ENCODE assay signal across 7 cellular contexts in genomic region chr17:44101858-44102257, GRCh38. TPM values are rescaled to one million over a fixed set of nuclear protein-coding genes. Genes with fewer than 3 reads are reported as not detected.
DNase-seq lines count a peak whose midpoint lies in the region; ATAC-seq, FAIRE-seq and TF ChIP-seq lines count a peak whose summit lies in the region.
"Not testable (repeated sequence)": the region's sequence is repeated elsewhere in the genome, so short reads cannot be mapped to it uniquely, and the experiment has no call there.

No MANE protein-coding gene starts in this region.

- not testable (repeated sequence) for H3K9me3 ChIP-seq in A549; GM23248 (ENCODE audit: low read depth); SJCRH30 (replicated peaks); cardiac muscle cell (ENCODE audit: low read depth); mesodermal cell (ENCODE audit: control insufficient read depth, low read length); gastrocnemius medialis

- ATAC-seq in A549 = 0 out of 6 replicates have a peak, but pooled peaks of 1 of the 2 experiments have one; percentile 2
- ATAC-seq in gastrocnemius medialis = not testable (repeated sequence)

- peak overlapping the region in 4 of 5 experiments; percentile 33 to 48 (median 43) for H3K27ac Mint-ChIP-seq in brain

- DNase-seq in A549 (ENCODE audit: low read depth in 1 of 2, low spot score in 1 of 2); GM23248; cardiac muscle cell (ENCODE audit: low read depth in 1 of 2, low spot score in 1 of 2); gastrocnemius medialis: not testable (repeated sequence)
- DNase-seq in SJCRH30 = peak; percentile 57 to 72

- not testable (repeated sequence) for H3F3A ChIP-seq in GM23248 (ENCODE audit: insufficient read depth)

- peaks cover 94% of the 10 kb centered on the region for H3K79me2 ChIP-seq in GM23248 (ENCODE audit: insufficient read depth)

- FAIRE-seq in A549 (lab: Jason Lieb, UNC) = peak; percentile 28

- H3K36me3 ChIP-seq in GM23248 (ENCODE audit: low read depth); SJCRH30; cardiac muscle cell; gastrocnemius medialis: not testable (repeated sequence)
- peaks cover 28% of the 10 kb centered on the region for H3K36me3 ChIP-seq in mesodermal cell (ENCODE audit: control insufficient read depth, insufficient read depth, low read length)

- not testable (repeated sequence) for TF ChIP-seq POLR2A in A549 (IDR thresholded peaks at IDR 0.05; ENCODE audit: low read length); gastrocnemius medialis (IDR thresholded peaks at IDR 0.05)

- TF ChIP-seq CTCF in A549 (IDR thresholded peaks at IDR 0.05); brain (conservative IDR thresholded peaks at IDR 0.05); cardiac muscle cell (IDR thresholded peaks at IDR 0.05; ENCODE audit: low read depth, low read length); gastrocnemius medialis (IDR thresholded peaks at IDR 0.05 in 4 of 5, conservative IDR thresholded peaks at IDR 0.05 in 1 of 5): not testable (repeated sequence)

- not testable (repeated sequence) for H3K9me2 ChIP-seq in GM23248 (ENCODE audit: insufficient read depth)

- not testable (repeated sequence) for TF ChIP-seq EP300 in A549 (IDR thresholded peaks at IDR 0.05)

- H2AFZ ChIP-seq in GM23248 = not testable (repeated sequence)

- WGBS in A549 (ENCODE audit: missing lambda C conversion rate) = 79% methylated on average over 6 of the region's 6 CpGs
- 86 to 90% methylated on average over 6 of the region's 6 CpGs for WGBS in GM23248 (ENCODE audit: low coverage in 1 of 2, low lambda C conversion rate in 2 of 2, missing lambda C conversion rate in 2 of 2), 2 experiments
- WGBS in mesodermal cell (ENCODE audit: insufficient coverage in 2 of 2), 2 experiments = 100% methylated on average over 1 of the region's 6 CpGs

- not testable (repeated sequence) for H3K27me3 Mint-ChIP-seq in brain

- H3K27me3 ChIP-seq in GM23248 (replicated peaks; ENCODE audit: insufficient read depth); SJCRH30; cardiac muscle cell; gastrocnemius medialis: not testable (repeated sequence)

- peaks cover 15% of the 10 kb centered on the region for H3K36me3 Mint-ChIP-seq in brain

- H3K9ac ChIP-seq in GM23248 = peak overlapping the region; percentile 76; the same call in 1 of the 2 replicates

- not testable (repeated sequence) for H3K27ac ChIP-seq in A549, SJCRH30
- H3K27ac ChIP-seq in GM23248 (peak overlapping the region; percentile 84; the same call in 1 of the 2 replicates), cardiac muscle cell (peak overlapping the region; percentile 71), mesodermal cell (ENCODE audit: low read depth, low read length, severe bottlenecking) (peak overlapping the region; percentile 8), gastrocnemius medialis (peak overlapping the region; percentile 92 to 94 (median 94))

- intact Hi-C loops in gastrocnemius medialis (cut with DNase I; ENCODE audit: low total_unique reads) = not testable (repeated sequence)

- H3K9me3 Mint-ChIP-seq in brain = not testable (repeated sequence)

- not testable (repeated sequence) for H4K20me1 ChIP-seq in GM23248 (ENCODE audit: insufficient read depth)

- in situ Hi-C loops in GM23248 (cut with MboI); gastrocnemius medialis (cut with MboI; ENCODE audit: low sequenced_read_pairs in 4 of 4): not testable (repeated sequence)

- CTCF ChIA-PET in A549 (lab: Yijun Ruan, JAX) = interaction anchor here (1.6 to 39.6 kb wide), 3 partner anchors 5 to 27 kb away, joined by 7 to 1202 read pairs (median 1202); partner anchors contain the start of gene HDAC5

- not testable (repeated sequence) for H3K4me1 ChIP-seq in A549
- H3K4me1 ChIP-seq in GM23248 (ENCODE audit: insufficient read depth) (peaks cover 25% of the 10 kb centered on the region), SJCRH30 (peaks cover 47% of the 10 kb centered on the region), cardiac muscle cell (ENCODE audit: low read depth) (peaks cover 46% of the 10 kb centered on the region), mesodermal cell (ENCODE audit: control insufficient read depth, insufficient read depth, low read length, poor library complexity, severe bottlenecking) (peaks cover 41% of the 10 kb centered on the region), gastrocnemius medialis (peaks cover 91 to 94% of the 10 kb centered on the region in 2 donors)

- H3K4me3 Mint-ChIP-seq in brain = not testable (repeated sequence)

- H3K4me2 ChIP-seq in A549; GM23248 (ENCODE audit: unreplicated experiment): not testable (repeated sequence)

- TF ChIP-seq RAD21 in A549 (conservative IDR thresholded peaks at IDR 0.05 in 1 of 2, IDR thresholded peaks at IDR 0.05 in 1 of 2) = not testable (repeated sequence)

- H3K4me1 Mint-ChIP-seq in brain = peaks cover 53% of the 10 kb centered on the region

- not testable (repeated sequence) for H3K4me3 ChIP-seq in A549; GM23248; SJCRH30; cardiac muscle cell; mesodermal cell (ENCODE audit: extremely low read depth, insufficient read depth, low read length, poor library complexity, severe bottlenecking); gastrocnemius medialis

- POLR2A ChIA-PET in A549 (lab: Yijun Ruan, JAX) = not testable (repeated sequence)

RNA-seq across cellular contexts. Expression of gene HDAC5, which starts 21.6 kb away (rescaled TPM):
- polyA plus RNA-seq in A549 (2011; rRNA removed) = 3.1 and 5.7 TPM in 2 replicates
- polyA plus RNA-seq in A549 (2012; cell fraction: cytosol; rRNA removed) = 1.9 and 3.7 TPM in 2 replicates
- polyA plus RNA-seq in A549 (2012; cell fraction: nucleus; rRNA removed) = 11.9 and 12.9 TPM in 2 replicates
- polyA plus RNA-seq in A549 (2017; fragmentation: RNase III; extraction: RNeasy Plus Mini Kit Qiagen cat#74134 plus additional on column Dnase treatment) = 3.2 to 7.1 TPM (median 4.5 TPM) in 3 replicates
- 8.4 and 11.0 TPM in 2 replicates for polyA minus RNA-seq in A549 (2011; rRNA and poly(A)+ RNA removed)
- total RNA-seq in GM23248 (2014; rRNA removed; shearing (Covaris generic)) = 84.4 and 98.7 TPM in 2 replicates
- polyA plus RNA-seq in GM23248 (2016; fragmentation: Nextera tagmentation; extraction: Ambion mirVana) = 28.5 and 32.2 TPM in 2 replicates
- 96.4 and 103 TPM in 2 replicates for total RNA-seq in SJCRH30 (2014; rRNA removed; shearing (Covaris generic))
- polyA plus RNA-seq in brain (ENCODE audit: insufficient read depth, low read depth, low replicate concordance) = 123 TPM
- 164 and 300 TPM in 2 replicates for total RNA-seq in cardiac muscle cell
- 94.1 and 209 TPM in 2 replicates for polyA plus RNA-seq in cardiac muscle cell
- polyA plus RNA-seq in mesodermal cell (2013, experiment 1 of 2) = 93.2 TPM
- polyA plus RNA-seq in mesodermal cell (2013, experiment 2 of 2) = 80.8 TPM
- 100 to 1,000 TPM in 2 of 4 donors, 10 to 100 TPM in 2; 36.5 to 301 (median 88.0) TPM for total RNA-seq in gastrocnemius medialis

RNA-seq across cellular contexts. Expression of gene G6PC3, which starts 31.3 kb away (rescaled TPM):
- polyA plus RNA-seq in A549 (2011; rRNA removed) (104 TPM in 2 replicates), A549 (2017; fragmentation: RNase III; extraction: RNeasy Plus Mini Kit Qiagen cat#74134 plus additional on column Dnase treatment) (122 to 130 TPM (median 128 TPM) in 3 replicates), GM23248 (2016; fragmentation: Nextera tagmentation; extraction: Ambion mirVana) (121 and 128 TPM in 2 replicates), brain (ENCODE audit: insufficient read depth, low read depth, low replicate concordance) (187 TPM), cardiac muscle cell (162 and 234 TPM in 2 replicates)
- polyA plus RNA-seq in A549 (2012; cell fraction: cytosol; rRNA removed) = 216 and 285 TPM in 2 replicates
- 173 and 235 TPM in 2 replicates for polyA plus RNA-seq in A549 (2012; cell fraction: nucleus; rRNA removed)
- polyA minus RNA-seq in A549 (2011; rRNA and poly(A)+ RNA removed) = 147 and 151 TPM in 2 replicates
- 57.4 and 68.5 TPM in 2 replicates for total RNA-seq in GM23248 (2014; rRNA removed; shearing (Covaris generic))
- 34.6 and 37.3 TPM in 2 replicates for total RNA-seq in SJCRH30 (2014; rRNA removed; shearing (Covaris generic))
- total RNA-seq in cardiac muscle cell (93.1 and 95.3 TPM in 2 replicates), gastrocnemius medialis (10 to 100 TPM; 30.5 to 40.5 (median 36.4) TPM)
- 113 TPM for polyA plus RNA-seq in mesodermal cell (2013, experiment 1 of 2)
- polyA plus RNA-seq in mesodermal cell (2013, experiment 2 of 2) = 95.1 TPM

RNA-seq across cellular contexts. Expression of gene LSM12, which starts 35.4 kb away (rescaled TPM):
- polyA plus RNA-seq in A549 (2011; rRNA removed) (64.9 and 75.0 TPM in 2 replicates), A549 (2017; fragmentation: RNase III; extraction: RNeasy Plus Mini Kit Qiagen cat#74134 plus additional on column Dnase treatment) (42.4 to 43.9 TPM (median 43.1 TPM) in 3 replicates), GM23248 (2016; fragmentation: Nextera tagmentation; extraction: Ambion mirVana) (122 and 125 TPM in 2 replicates), brain (ENCODE audit: insufficient read depth, low read depth, low replicate concordance) (45.1 TPM), cardiac muscle cell (46.5 and 60.7 TPM in 2 replicates)
- polyA plus RNA-seq in A549 (2012; cell fraction: cytosol; rRNA removed) = 33.6 and 38.9 TPM in 2 replicates
- 15.7 and 19.4 TPM in 2 replicates for polyA plus RNA-seq in A549 (2012; cell fraction: nucleus; rRNA removed)
- 72.8 and 73.5 TPM in 2 replicates for polyA minus RNA-seq in A549 (2011; rRNA and poly(A)+ RNA removed)
- 36.1 and 49.4 TPM in 2 replicates for total RNA-seq in GM23248 (2014; rRNA removed; shearing (Covaris generic))
- total RNA-seq in SJCRH30 (2014; rRNA removed; shearing (Covaris generic)) = 90.8 and 95.6 TPM in 2 replicates
- total RNA-seq in cardiac muscle cell (31.0 and 45.3 TPM in 2 replicates), gastrocnemius medialis (10 to 100 TPM; 41.6 to 79.0 (median 56.5) TPM)
- 56.3 TPM for polyA plus RNA-seq in mesodermal cell (2013, experiment 1 of 2)
- polyA plus RNA-seq in mesodermal cell (2013, experiment 2 of 2) = 60.4 TPM

RNA-seq across cellular contexts. Expression of gene HROB, which starts 39.9 kb away (rescaled TPM):
- 5.4 and 5.6 TPM in 2 replicates for polyA plus RNA-seq in A549 (2011; rRNA removed)
- 8.2 and 11.1 TPM in 2 replicates for polyA plus RNA-seq in A549 (2012; cell fraction: cytosol; rRNA removed)
- polyA plus RNA-seq in A549 (2012; cell fraction: nucleus; rRNA removed) = 23.5 and 24.0 TPM in 2 replicates
- polyA plus RNA-seq in A549 (2017; fragmentation: RNase III; extraction: RNeasy Plus Mini Kit Qiagen cat#74134 plus additional on column Dnase treatment) = 6.0 to 7.1 TPM (median 6.8 TPM) in 3 replicates
- 16.0 and 16.7 TPM in 2 replicates for polyA minus RNA-seq in A549 (2011; rRNA and poly(A)+ RNA removed)
- 1.3 and 1.8 TPM in 2 replicates for total RNA-seq in GM23248 (2014; rRNA removed; shearing (Covaris generic))
- 3.5 and 3.6 TPM in 2 replicates for polyA plus RNA-seq in GM23248 (2016; fragmentation: Nextera tagmentation; extraction: Ambion mirVana)
- total RNA-seq in SJCRH30 (2014; rRNA removed; shearing (Covaris generic)) = 10.0 and 11.1 TPM in 2 replicates
- 3.9 TPM for polyA plus RNA-seq in brain (ENCODE audit: insufficient read depth, low read depth, low replicate concordance)
- 3.6 and 9.6 TPM in 2 replicates for total RNA-seq in cardiac muscle cell
- polyA plus RNA-seq in cardiac muscle cell = 7.8 and 15.6 TPM in 2 replicates
- polyA plus RNA-seq in mesodermal cell (2013, experiment 1 of 2) = 9.4 TPM
- 7.0 TPM for polyA plus RNA-seq in mesodermal cell (2013, experiment 2 of 2)
- total RNA-seq in gastrocnemius medialis = 1 to 10 TPM in 3 of 4 donors, under 1 TPM in 1; 0.97 to 7.4 (median 1.9) TPM
